ENCODE assay signal across 9 cellular contexts in genomic region chr12:108955225-108955835, GRCh38.
DNase-seq lines count a peak whose midpoint lies in the region; ATAC-seq and TF ChIP-seq lines count a peak whose summit lies in the region.
"Had no signal": no experiment of that assay in that cellular context is flagged by ENCODE, and none has a peak within 500 bp of the region (broad histone marks: within the 10 kb centered on the region; RNA-seq: fewer than 3 reads in every experiment).

No MANE protein-coding gene starts in this region.

- intact Hi-C loops in Right ventricle myocardium inferior (cut with DNase I) = loop anchor here (10.0 kb wide), 1 partner anchor 99 kb away; the partner anchor contains the start of gene USP30
- intact Hi-C loops in activated CD8-positive, alpha-beta T cell treated with anti-CD3 and anti-CD28 coated beads for 36 hours (cut with micrococcal nuclease) = loop anchor here (10.0 kb wide), 1 partner anchor 391 kb away; the partner anchor contains the start of genes ISCU and SART3

- H3K27ac ChIP-seq in right atrium auricular region (no peak overlapping the region), foreskin keratinocyte (no peak overlapping the region)
- H3K27ac ChIP-seq in effector memory CD4-positive, alpha-beta T cell (ENCODE audit: insufficient read depth, low read length, poor library complexity, severe bottlenecking) = no peak overlapping the region
- H3K27ac ChIP-seq: parathyroid adenoma had no signal

- no peak overlapping the region for H3K4me3 Mint-ChIP-seq in activated CD8-positive, alpha-beta T cell treated with anti-CD3 and anti-CD28 coated beads for 36 hours

- TF ChIP-seq CTCF in right atrium auricular region (IDR thresholded peaks at IDR 0.05) = no peak
- TF ChIP-seq CTCF in foreskin keratinocyte (conservative IDR thresholded peaks at IDR 0.05) = no peak
- TF ChIP-seq CTCF in activated CD8-positive, alpha-beta T cell treated with anti-CD3 and anti-CD28 coated beads for 36 hours (IDR thresholded peaks at IDR 0.05) = no peak
- TF ChIP-seq CTCF in GM10266 (IDR thresholded peaks at IDR 0.05; ENCODE audit: control insufficient read depth, insufficient read depth, low read depth, missing control alignments) = no peak

- no peaks in the 10 kb centered on the region for H3K9me3 ChIP-seq in right atrium auricular region
- H3K9me3 ChIP-seq in effector memory CD4-positive, alpha-beta T cell (ENCODE audit: control insufficient read depth, low read length) = no peaks in the 10 kb centered on the region

- H3K36me3 ChIP-seq in right atrium auricular region = no peaks in the 10 kb centered on the region
- no peaks in the 10 kb centered on the region for H3K36me3 ChIP-seq in effector memory CD4-positive, alpha-beta T cell (ENCODE audit: control insufficient read depth, insufficient read depth, low read length)

- H3K27me3 ChIP-seq in right atrium auricular region (no peaks in the 10 kb centered on the region), foreskin keratinocyte (no peaks in the 10 kb centered on the region)
- no peaks in the 10 kb centered on the region for H3K27me3 ChIP-seq in effector memory CD4-positive, alpha-beta T cell (replicated peaks; ENCODE audit: control insufficient read depth, insufficient read depth, low read length, poor library complexity, severe bottlenecking)

- POLR2A ChIA-PET in activated CD8-positive, alpha-beta T cell treated with anti-CD3 and anti-CD28 coated beads for 36 hours (lab: Charles Lee) = interaction anchor here (0.7 kb wide), 1 partner anchor 138 kb away, joined by 4 read pairs; the partner anchor contains the start of gene ALKBH2

- H3K27me3 Mint-ChIP-seq in activated CD8-positive, alpha-beta T cell treated with anti-CD3 and anti-CD28 coated beads for 36 hours = no peaks in the 10 kb centered on the region

- H3K4me3 ChIP-seq in right atrium auricular region = no peak overlapping the region
- H3K4me3 ChIP-seq in effector memory CD4-positive, alpha-beta T cell (ENCODE audit: insufficient read depth, low read depth, low read length, poor library complexity, severe bottlenecking) = no peak overlapping the region

- H3K4me1 Mint-ChIP-seq in activated CD8-positive, alpha-beta T cell treated with anti-CD3 and anti-CD28 coated beads for 36 hours (ENCODE audit: low read depth) = peaks cover 3% of the 10 kb centered on the region

- H3K36me3 Mint-ChIP-seq in activated CD8-positive, alpha-beta T cell treated with anti-CD3 and anti-CD28 coated beads for 36 hours (ENCODE audit: low read depth) = no peaks in the 10 kb centered on the region

- ATAC-seq in Right ventricle myocardium inferior (peak; percentile 70), foreskin keratinocyte (peak; percentile 92), GM19452 (IDR thresholded peaks at IDR 0.05; ENCODE audit: unreplicated experiment) (no peak)
- ATAC-seq in activated CD8-positive, alpha-beta T cell treated with anti-CD3 and anti-CD28 coated beads for 36 hours = no peak

- H3K9me3 Mint-ChIP-seq in activated CD8-positive, alpha-beta T cell treated with anti-CD3 and anti-CD28 coated beads for 36 hours = no peaks in the 10 kb centered on the region

- H3K4me1 ChIP-seq in right atrium auricular region (peaks cover 0 to 6% of the 10 kb centered on the region in 2 donors), foreskin keratinocyte (peaks cover 4% of the 10 kb centered on the region)
- H3K4me1 ChIP-seq in effector memory CD4-positive, alpha-beta T cell (ENCODE audit: control insufficient read depth, insufficient read depth, low read length, poor library complexity, severe bottlenecking) = peaks cover 3% of the 10 kb centered on the region
- H3K4me1 ChIP-seq: parathyroid adenoma had no signal

- CTCF ChIA-PET in activated CD8-positive, alpha-beta T cell treated with anti-CD3 and anti-CD28 coated beads for 36 hours (lab: Charles Lee) = interaction anchor here (0.8 kb wide), 1 partner anchor 71 kb away, joined by 4 read pairs; no protein-coding TSS in a partner anchor

- H3K27ac Mint-ChIP-seq in activated CD8-positive, alpha-beta T cell treated with anti-CD3 and anti-CD28 coated beads for 36 hours = no peak overlapping the region

- DNase-seq in Right ventricle myocardium inferior (ENCODE audit: missing footprints) (no peak), right atrium auricular region (ENCODE audit: low spot score) (no peak), RPMI7951 (ENCODE audit: low read depth) (peak; percentile 82), foreskin keratinocyte (peak; percentile 84 to 93), GM10266 (ENCODE audit: extremely low spot score) (no peak)
- no peak for DNase-seq in activated CD8-positive, alpha-beta T cell treated with anti-CD3 and anti-CD28 coated beads for 36 hours
- DNase-seq in effector memory CD4-positive, alpha-beta T cell = no peak

Comparison
In these comparisons a context has a peak if more than half of its experiments do, and no peak if none do; other contexts are left out.
1. ATAC-seq: peak in Right ventricle myocardium inferior (single experiment) and foreskin keratinocyte (single experiment); none in activated CD8-positive, alpha-beta T cell treated with anti-CD3 and anti-CD28 coated beads for 36 hours (single experiment) and GM19452 (single experiment).
2. DNase-seq: peak in RPMI7951 (single experiment) and foreskin keratinocyte (2 of 2); none in Right ventricle myocardium inferior (single experiment), right atrium auricular region (single experiment), activated CD8-positive, alpha-beta T cell treated with anti-CD3 and anti-CD28 coated beads for 36 hours (single experiment), GM10266 (single experiment) and effector memory CD4-positive, alpha-beta T cell (0 of 3).